ENCODE assay signal across 7 cellular contexts in the genomic region with DNA sequence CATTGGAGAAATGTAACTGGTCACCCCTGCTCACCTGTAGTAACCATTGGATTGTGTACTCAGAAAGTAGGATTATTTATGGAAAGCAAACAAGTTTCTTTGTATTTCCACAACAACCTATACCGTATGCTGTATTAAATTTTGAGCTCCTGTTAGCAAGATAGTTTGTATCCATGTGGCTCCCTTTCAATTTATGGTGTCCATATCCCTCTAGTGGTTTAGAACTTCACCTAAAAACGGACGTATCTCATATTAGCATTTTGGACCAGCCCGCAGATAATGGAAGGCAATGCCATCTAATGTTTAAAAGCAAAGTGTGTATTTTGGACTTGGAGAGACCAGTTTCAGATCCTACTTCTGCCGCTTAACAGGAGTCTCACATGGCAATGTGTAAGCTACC. TPM values are rescaled to one million over a fixed set of nuclear protein-coding genes. Genes with fewer than 3 reads are reported as not detected.
DNase-seq lines count a peak whose midpoint lies in the region; ATAC-seq, FAIRE-seq and TF ChIP-seq lines count a peak whose summit lies in the region.
"Not testable (repeated sequence)": the region's sequence is repeated elsewhere in the genome, so short reads cannot be mapped to it uniquely, and the experiment has no call there.

No MANE protein-coding gene starts in this region.

- H2AFZ ChIP-seq in K562 (ENCODE audit: low read depth, low read length); endothelial cell of umbilical vein (ENCODE audit: low read depth, low read length); HepG2 (ENCODE audit: low read length): not testable (repeated sequence)

- dilution Hi-C loops in endothelial cell of umbilical vein (cut with MboI; ENCODE audit: extremely low pct_ligation_motif_present, low sequenced_read_pairs), result not testable (repeated sequence)

- ATAC-seq in A549 (peak in 1 of 2 experiments; percentile 42; a peak in 1 of 6 replicates), SK-N-SH treated with all-trans-retinoic acid at 6 μM for 48 hours (0 out of 3 replicates have a peak, but pooled peaks have one; percentile 44), K562 (peak; percentile 66), sciatic nerve (peak; percentile 52)
- ATAC-seq in HepG2, result not testable (repeated sequence)

- WGBS in A549 (ENCODE audit: missing lambda C conversion rate), result no CpG with 5 or more reads among the region's 5 CpGs
- WGBS in K562 (ENCODE audit: insufficient coverage, low coverage, missing lambda C conversion rate), result no CpG with 5 or more reads among the region's 5 CpGs
- no CpG with 5 or more reads among the region's 5 CpGs for WGBS in HepG2 (ENCODE audit: low lambda C conversion rate)

- intact Hi-C loops in K562 (cut with micrococcal nuclease); endothelial cell of umbilical vein (cut with micrococcal nuclease); kidney (cut with DNase I); HepG2 (cut with micrococcal nuclease; ENCODE audit: unreplicated experiment); sciatic nerve (cut with DNase I): not testable (repeated sequence)

- not testable (repeated sequence) for H3K36me3 ChIP-seq in K562 (ENCODE audit: control insufficient read depth, insufficient read depth, low read length); endothelial cell of umbilical vein (ENCODE audit: control insufficient read depth in 2 of 2, extremely low read depth in 1 of 2, insufficient read depth in 2 of 2, low read length in 2 of 2); kidney (ENCODE audit: control insufficient read depth in 1 of 2, insufficient read depth in 2 of 2, low read length in 2 of 2); HepG2 (replicated peaks in 1 of 2; ENCODE audit: control insufficient read depth in 1 of 2, insufficient read depth in 2 of 2, low read length in 2 of 2)

- not testable (repeated sequence) for TF ChIP-seq RAD21 in A549 (conservative IDR thresholded peaks at IDR 0.05 in 1 of 2, IDR thresholded peaks at IDR 0.05 in 1 of 2); K562 (CRISPR knock-in tag; conservative IDR thresholded peaks at IDR 0.05 in 1 of 2, IDR thresholded peaks at IDR 0.05 in 1 of 2); HepG2 (CRISPR knock-in tag; IDR thresholded peaks at IDR 0.05)

- H4K20me1 ChIP-seq in K562 (replicated peaks; ENCODE audit: control insufficient read depth, insufficient read depth, low read length); endothelial cell of umbilical vein (replicated peaks; ENCODE audit: control insufficient read depth, extremely low read depth, insufficient read depth, low read length); HepG2 (ENCODE audit: insufficient read depth, low read length): not testable (repeated sequence)

- TF ChIP-seq EP300 in A549 (IDR thresholded peaks at IDR 0.05); K562 (IDR thresholded peaks at IDR 0.05; ENCODE audit: low read length); HepG2 (IDR thresholded peaks at IDR 0.05; ENCODE audit: low read depth in 2 of 2, low read length in 2 of 2); HepG2 (CRISPR knock-in tag; IDR thresholded peaks at IDR 0.05; ENCODE audit: borderline replicate concordance): not testable (repeated sequence)

- H3K9me3 ChIP-seq in A549; K562 (replicated peaks; ENCODE audit: control insufficient read depth, insufficient read depth, low read depth, low read length); endothelial cell of umbilical vein (replicated peaks; ENCODE audit: control insufficient read depth, insufficient read depth, low read length); kidney (ENCODE audit: control insufficient read depth in 1 of 2, low read length in 2 of 2); HepG2 (ENCODE audit: low read length): not testable (repeated sequence)

- DNase-seq in A549 (ENCODE audit: low read depth in 1 of 2, low spot score in 1 of 2); K562 (ENCODE audit: extremely low read depth in 1 of 4, low spot score in 3 of 4); endothelial cell of umbilical vein (ENCODE audit: low read depth, low spot score); kidney; HepG2 (ENCODE audit: low spot score); sciatic nerve (ENCODE audit: low spot score): not testable (repeated sequence)

- not testable (repeated sequence) for H3K9me1 ChIP-seq in K562 (ENCODE audit: control insufficient read depth, insufficient read depth, low read length); endothelial cell of umbilical vein (replicated peaks; ENCODE audit: control insufficient read depth, extremely low read depth, insufficient read depth, low read length)

- CTCF ChIA-PET in A549 (lab: Yijun Ruan, JAX); K562 (lab: Yijun Ruan, JAX; ENCODE audit: low intra/inter-chr PET ratio); endothelial cell of umbilical vein (lab: Charles Lee); HepG2 (lab: Yijun Ruan, JAX; ENCODE audit: low intra/inter-chr PET ratio, low total read pairs): not testable (repeated sequence)

- POLR2A ChIA-PET in A549 (lab: Yijun Ruan, JAX); K562 (lab: Yijun Ruan, JAX); endothelial cell of umbilical vein (lab: Charles Lee); HepG2 (lab: Yijun Ruan, JAX): not testable (repeated sequence)

- not testable (repeated sequence) for H3K4me1 ChIP-seq in A549; K562 (replicated peaks in 1 of 2; ENCODE audit: control insufficient read depth in 2 of 2, insufficient read depth in 2 of 2, low read length in 2 of 2); endothelial cell of umbilical vein (ENCODE audit: control insufficient read depth, extremely low read depth, insufficient read depth, low read length); kidney (ENCODE audit: control insufficient read depth in 1 of 2, insufficient read depth in 1 of 2, low read depth in 1 of 2, low read length in 2 of 2); HepG2 (ENCODE audit: insufficient read depth, low read length)

- in situ Hi-C loops in K562 (cut with MboI); HepG2 (cut with HindIII; ENCODE audit: extremely low pct_ligation_motif_present, low pct_unique_long_range_greater_than_20kb): not testable (repeated sequence)

- TF ChIP-seq POLR2A in A549 (IDR thresholded peaks at IDR 0.05; ENCODE audit: low read length); K562 (conservative IDR thresholded peaks at IDR 0.05); endothelial cell of umbilical vein (IDR thresholded peaks at IDR 0.05; ENCODE audit: low read depth, low read length); HepG2 (IDR thresholded peaks at IDR 0.05; ENCODE audit: insufficient read depth in 1 of 2, low read depth in 2 of 2, low read length in 2 of 2): not testable (repeated sequence)

- H3K27ac ChIP-seq in A549; K562 (ENCODE audit: extremely low read depth, low read depth, low read length); endothelial cell of umbilical vein (ENCODE audit: insufficient read depth, low read depth, low read length); kidney (ENCODE audit: low read depth in 2 of 2, low read length in 2 of 2); HepG2 (ENCODE audit: extremely low read length, insufficient read depth, low read length): not testable (repeated sequence)

- not testable (repeated sequence) for H3K9ac ChIP-seq in K562 (ENCODE audit: insufficient read depth in 1 of 2, low read depth in 2 of 2, low read length in 2 of 2); endothelial cell of umbilical vein (replicated peaks; ENCODE audit: extremely low read depth, insufficient read depth, low read length); kidney (ENCODE audit: low read length in 2 of 2); HepG2 (ENCODE audit: insufficient read depth, low read depth, low read length)

- H3K4me3 ChIP-seq in A549; K562; endothelial cell of umbilical vein (replicated peaks in 1 of 3; ENCODE audit: insufficient read depth in 1 of 3, low read depth in 1 of 3, low read length in 3 of 3); kidney (ENCODE audit: low read length in 2 of 2); HepG2 (replicated peaks in 1 of 3; ENCODE audit: insufficient read depth in 1 of 3, low read depth in 2 of 3, low read length in 3 of 3): not testable (repeated sequence)

- not testable (repeated sequence) for H3K79me2 ChIP-seq in K562 (ENCODE audit: control insufficient read depth, insufficient read depth, low read length); endothelial cell of umbilical vein (ENCODE audit: control insufficient read depth, insufficient read depth, low read length); HepG2 (ENCODE audit: insufficient read depth, low read length)

- peak; percentile 51 for FAIRE-seq in A549 (lab: Jason Lieb, UNC)
- not testable (repeated sequence) for FAIRE-seq in K562 (lab: Jason Lieb, UNC)
- FAIRE-seq in endothelial cell of umbilical vein (lab: Jason Lieb, UNC), result peak; percentile 44
- peak; percentile 27 for FAIRE-seq in kidney (lab: Jason Lieb, UNC)
- FAIRE-seq in HepG2 (lab: Jason Lieb, UNC), result peak; percentile 59

- not testable (repeated sequence) for H3K27me3 ChIP-seq in K562 (ENCODE audit: control insufficient read depth in 2 of 2, insufficient read depth in 2 of 2, low read length in 2 of 2); endothelial cell of umbilical vein (ENCODE audit: control insufficient read depth in 2 of 2, insufficient read depth in 2 of 2, low read length in 2 of 2); HepG2 (ENCODE audit: control insufficient read depth in 1 of 2, insufficient read depth in 2 of 2, low read length in 2 of 2)

- not testable (repeated sequence) for BruUV-seq in K562 (replicated peaks; lab: Mats Ljungman, UMichigan); endothelial cell of umbilical vein (replicated peaks; lab: Mats Ljungman, UMichigan); HepG2 (replicated peaks; lab: Mats Ljungman, UMichigan)

- not testable (repeated sequence) for TF ChIP-seq CTCF in A549 (IDR thresholded peaks at IDR 0.05); K562 (IDR thresholded peaks at IDR 0.05 in 2 of 3, conservative IDR thresholded peaks at IDR 0.05 in 1 of 3; ENCODE audit: insufficient read depth in 2 of 3, low read depth in 1 of 3, low read length in 3 of 3); endothelial cell of umbilical vein (IDR thresholded peaks at IDR 0.05; ENCODE audit: extremely low read depth in 1 of 2, insufficient read depth in 1 of 2, low read depth in 1 of 2, low read length in 2 of 2); kidney (IDR thresholded peaks at IDR 0.05; ENCODE audit: borderline replicate concordance, extremely low read depth, insufficient read depth); HepG2 (CRISPR knock-in tag; IDR thresholded peaks at IDR 0.05)

- not testable (repeated sequence) for H3K4me2 ChIP-seq in A549; K562 (ENCODE audit: insufficient read depth, low read length); endothelial cell of umbilical vein (ENCODE audit: insufficient read depth, low read length); HepG2 (ENCODE audit: low read depth, low read length)

RNA-seq across cellular contexts. Expression of gene USP51, which starts 17.4 kb away (rescaled TPM):
- polyA plus RNA-seq in A549 (2011; rRNA removed) (0.72 and 1.4 TPM in 2 replicates), A549 (2017; fragmentation: RNase III; extraction: RNeasy Plus Mini Kit Qiagen cat#74134 plus additional on column Dnase treatment) (0.45 to 0.68 TPM (median 0.67 TPM) in 3 replicates), K562 (2011; rRNA removed) (3.0 and 3.5 TPM in 2 replicates), K562 (2014; fragmentation: Illumina TruSeq; extraction: Trizol) (1.1 and 1.6 TPM in 2 replicates), K562 (2014; fragmentation: Nextera tagmentation; extraction: Ambion mirVana) (under 1 TPM; 0.59 to 0.96 TPM), K562 (2014; rRNA removed) (0.77 and 0.93 TPM in 2 replicates), endothelial cell of umbilical vein (0.86 and 0.94 TPM in 2 replicates), kidney (ENCODE audit: insufficient read depth, low read depth, low replicate concordance) (3.4 TPM), HepG2 (2011; rRNA removed) (not detected in 2 replicates)
- 0.29 and 0.36 TPM in 2 replicates for polyA plus RNA-seq in A549 (2012; cell fraction: cytosol; rRNA removed)
- polyA plus RNA-seq in A549 (2012; cell fraction: nucleus; rRNA removed), result 0.27 and 0.34 TPM in 2 replicates
- 2.4 and 2.6 TPM in 2 replicates for polyA minus RNA-seq in A549 (2011; rRNA and poly(A)+ RNA removed)
- 4.2 and 4.7 TPM in 2 replicates for total RNA-seq in K562 (2011; cell fraction: chromatin; rRNA removed; ENCODE audit: low replicate concordance)
- total RNA-seq in K562 (2011; cell fraction: nucleolus; rRNA removed), result 3.0 and 3.3 TPM in 2 replicates
- 2.7 and 3.5 TPM in 2 replicates for total RNA-seq in K562 (2011; cell fraction: nucleoplasm; rRNA removed)
- total RNA-seq in K562 (2014; rRNA removed) (0.95 and 1.2 TPM in 2 replicates), K562 (2014; rRNA removed; fragmentation: Illumina TruSeq; extraction: Trizol) (1.3 and 1.6 TPM in 2 replicates), K562 (2015; rRNA removed; fragmentation: Illumina TruSeq; extraction: Trizol) (3.8 and 3.9 TPM in 2 replicates), K562 (2021) (1.8 and 2.0 TPM in 2 replicates), endothelial cell of umbilical vein (0.77 and 0.97 TPM in 2 replicates), kidney (4.6 TPM), HepG2 (2016; rRNA removed; fragmentation: Illumina TruSeq; extraction: Trizol) (not detected in 2 replicates), sciatic nerve (3.6 TPM)
- 2.3 and 2.7 TPM in 2 replicates for polyA plus RNA-seq in K562 (2011; cell fraction: cytosol; rRNA removed)
- polyA plus RNA-seq in K562 (2011; cell fraction: nucleus; rRNA removed), result 2.8 and 3.2 TPM in 2 replicates
- 1.7 and 1.9 TPM in 2 replicates for polyA plus RNA-seq in K562 (2012)
- 7.0 and 8.2 TPM in 2 replicates for polyA minus RNA-seq in K562 (2011; rRNA and poly(A)+ RNA removed)
- 1.9 and 3.8 TPM in 2 replicates for polyA minus RNA-seq in K562 (2011; cell fraction: cytosol; rRNA and poly(A)+ RNA removed)
- 2.6 and 6.3 TPM in 2 replicates for polyA minus RNA-seq in K562 (2011; cell fraction: nucleus; rRNA and poly(A)+ RNA removed)
- 0.48 TPM in 2 replicates for polyA plus RNA-seq in endothelial cell of umbilical vein (2011; cell fraction: cytosol; rRNA removed)
- 0.54 and 0.63 TPM in 2 replicates for polyA plus RNA-seq in endothelial cell of umbilical vein (2011; cell fraction: nucleus; rRNA removed)
- 0.33 and 0.41 TPM in 2 replicates for polyA plus RNA-seq in endothelial cell of umbilical vein (2012)
- polyA minus RNA-seq in endothelial cell of umbilical vein, result 5.2 and 6.6 TPM in 2 replicates
- not detected for polyA minus RNA-seq in endothelial cell of umbilical vein (2011; cell fraction: cytosol; rRNA and poly(A)+ RNA removed)
- polyA minus RNA-seq in endothelial cell of umbilical vein (2011; cell fraction: nucleus; rRNA and poly(A)+ RNA removed), result 1.6 and 3.8 TPM in 2 replicates
- not detected in 2 replicates for total RNA-seq in HepG2 (2016; cell fraction: cytosol; rRNA removed; fragmentation: Illumina TruSeq; extraction: Trizol; ENCODE audit: low read depth)
- not detected in 2 replicates for total RNA-seq in HepG2 (2016; cell fraction: insoluble cytoplasmic fraction; rRNA removed; fragmentation: Illumina TruSeq; extraction: Trizol)
- total RNA-seq in HepG2 (2016; cell fraction: membrane; rRNA removed; fragmentation: Illumina TruSeq; extraction: Trizol), result not detected in 2 replicates
- total RNA-seq in HepG2 (2016; cell fraction: nucleus; rRNA removed; fragmentation: Illumina TruSeq; extraction: Trizol), result not detected in 2 replicates
- not detected in 2 replicates for polyA plus RNA-seq in HepG2 (2011; cell fraction: cytosol; rRNA removed)
- not detected in 2 replicates for polyA plus RNA-seq in HepG2 (2011; cell fraction: nucleus; rRNA removed)
- polyA plus RNA-seq in HepG2 (2012), result not detected in 2 replicates
- polyA plus RNA-seq in HepG2 (2016; cell fraction: cytosol; fragmentation: Illumina TruSeq; extraction: Trizol; ENCODE audit: low read depth), result not detected in 2 replicates
- not detected in 2 replicates for polyA plus RNA-seq in HepG2 (2016; cell fraction: insoluble cytoplasmic fraction; fragmentation: Illumina TruSeq; extraction: Trizol; ENCODE audit: low read depth)
- not detected in 2 replicates for polyA plus RNA-seq in HepG2 (2016; cell fraction: membrane; fragmentation: Illumina TruSeq; extraction: Trizol; ENCODE audit: low read depth)
- polyA plus RNA-seq in HepG2 (2016; cell fraction: nucleus; fragmentation: Illumina TruSeq; extraction: Trizol; ENCODE audit: insufficient read depth, low read depth), result not detected in 2 replicates
- not detected in 2 replicates for polyA minus RNA-seq in HepG2 (2011; rRNA and poly(A)+ RNA removed; ENCODE audit: low replicate concordance)
- not detected in 2 replicates for polyA minus RNA-seq in HepG2 (2011; cell fraction: cytosol; rRNA and poly(A)+ RNA removed)
- polyA minus RNA-seq in HepG2 (2011; cell fraction: nucleus; rRNA and poly(A)+ RNA removed), result not detected in 2 replicates

RNA-seq across cellular contexts. Expression of gene MAGEH1, which starts 55.1 kb away (rescaled TPM):
- polyA plus RNA-seq in A549 (2011; rRNA removed), result 10.4 and 12.3 TPM in 2 replicates
- 6.5 and 7.5 TPM in 2 replicates for polyA plus RNA-seq in A549 (2012; cell fraction: cytosol; rRNA removed)
- 6.2 and 11.6 TPM in 2 replicates for polyA plus RNA-seq in A549 (2012; cell fraction: nucleus; rRNA removed)
- polyA plus RNA-seq in A549 (2017; fragmentation: RNase III; extraction: RNeasy Plus Mini Kit Qiagen cat#74134 plus additional on column Dnase treatment), result 6.1 to 8.8 TPM (median 7.0 TPM) in 3 replicates
- 2.4 and 4.8 TPM in 2 replicates for polyA minus RNA-seq in A549 (2011; rRNA and poly(A)+ RNA removed)
- 8.6 and 9.0 TPM in 2 replicates for total RNA-seq in K562 (2011; cell fraction: chromatin; rRNA removed; ENCODE audit: low replicate concordance)
- 14.0 and 14.3 TPM in 2 replicates for total RNA-seq in K562 (2011; cell fraction: nucleolus; rRNA removed)
- 14.8 and 15.0 TPM in 2 replicates for total RNA-seq in K562 (2011; cell fraction: nucleoplasm; rRNA removed)
- total RNA-seq in K562 (2014; rRNA removed), result 9.2 and 13.6 TPM in 2 replicates
- 8.8 TPM in 2 replicates for total RNA-seq in K562 (2014; rRNA removed; fragmentation: Illumina TruSeq; extraction: Trizol)
- 8.6 and 9.6 TPM in 2 replicates for total RNA-seq in K562 (2015; rRNA removed; fragmentation: Illumina TruSeq; extraction: Trizol)
- 7.3 and 7.5 TPM in 2 replicates for total RNA-seq in K562 (2021)
- 11.2 and 13.5 TPM in 2 replicates for polyA plus RNA-seq in K562 (2011; rRNA removed)
- polyA plus RNA-seq in K562 (2011; cell fraction: cytosol; rRNA removed), result 11.5 and 13.7 TPM in 2 replicates
- polyA plus RNA-seq in K562 (2011; cell fraction: nucleus; rRNA removed), result 6.2 and 12.0 TPM in 2 replicates
- polyA plus RNA-seq in K562 (2012), result 9.1 and 13.3 TPM in 2 replicates
- 9.0 and 9.4 TPM in 2 replicates for polyA plus RNA-seq in K562 (2014; fragmentation: Illumina TruSeq; extraction: Trizol)
- 1 to 10 TPM; 3.7 to 4.1 TPM for polyA plus RNA-seq in K562 (2014; fragmentation: Nextera tagmentation; extraction: Ambion mirVana)
- polyA plus RNA-seq in K562 (2014; rRNA removed), result 12.9 and 14.9 TPM in 2 replicates
- 3.4 and 4.3 TPM in 2 replicates for polyA minus RNA-seq in K562 (2011; rRNA and poly(A)+ RNA removed)
- 2.1 and 2.4 TPM in 2 replicates for polyA minus RNA-seq in K562 (2011; cell fraction: cytosol; rRNA and poly(A)+ RNA removed)
- 1.5 and 3.7 TPM in 2 replicates for polyA minus RNA-seq in K562 (2011; cell fraction: nucleus; rRNA and poly(A)+ RNA removed)
- total RNA-seq in endothelial cell of umbilical vein, result 15.1 and 15.8 TPM in 2 replicates
- polyA plus RNA-seq in endothelial cell of umbilical vein, result 31.8 and 32.2 TPM in 2 replicates
- polyA plus RNA-seq in endothelial cell of umbilical vein (2011; cell fraction: cytosol; rRNA removed), result 23.8 and 28.4 TPM in 2 replicates
- 11.1 and 14.5 TPM in 2 replicates for polyA plus RNA-seq in endothelial cell of umbilical vein (2011; cell fraction: nucleus; rRNA removed)
- 15.9 and 19.7 TPM in 2 replicates for polyA plus RNA-seq in endothelial cell of umbilical vein (2012)
- 13.9 and 17.7 TPM in 2 replicates for polyA minus RNA-seq in endothelial cell of umbilical vein
- not detected for polyA minus RNA-seq in endothelial cell of umbilical vein (2011; cell fraction: cytosol; rRNA and poly(A)+ RNA removed)
- polyA minus RNA-seq in endothelial cell of umbilical vein (2011; cell fraction: nucleus; rRNA and poly(A)+ RNA removed), result 2.4 and 3.4 TPM in 2 replicates
- total RNA-seq in kidney, result 23.7 TPM
- 47.3 TPM for polyA plus RNA-seq in kidney (ENCODE audit: insufficient read depth, low read depth, low replicate concordance)
- total RNA-seq in HepG2 (2016; rRNA removed; fragmentation: Illumina TruSeq; extraction: Trizol), result 3.0 and 5.0 TPM in 2 replicates
- 0.40 and 0.79 TPM in 2 replicates for total RNA-seq in HepG2 (2016; cell fraction: cytosol; rRNA removed; fragmentation: Illumina TruSeq; extraction: Trizol; ENCODE audit: low read depth)
- total RNA-seq in HepG2 (2016; cell fraction: insoluble cytoplasmic fraction; rRNA removed; fragmentation: Illumina TruSeq; extraction: Trizol), result 4.2 and 6.3 TPM in 2 replicates
- total RNA-seq in HepG2 (2016; cell fraction: membrane; rRNA removed; fragmentation: Illumina TruSeq; extraction: Trizol), result 1.0 and 1.5 TPM in 2 replicates
- 4.5 and 4.6 TPM in 2 replicates for total RNA-seq in HepG2 (2016; cell fraction: nucleus; rRNA removed; fragmentation: Illumina TruSeq; extraction: Trizol)
- 3.6 and 3.8 TPM in 2 replicates for polyA plus RNA-seq in HepG2 (2011; rRNA removed)
- polyA plus RNA-seq in HepG2 (2011; cell fraction: cytosol; rRNA removed), result 3.6 and 3.8 TPM in 2 replicates
- polyA plus RNA-seq in HepG2 (2011; cell fraction: nucleus; rRNA removed), result 0.82 and 1.1 TPM in 2 replicates
- polyA plus RNA-seq in HepG2 (2012), result 2.7 and 3.3 TPM in 2 replicates
- polyA plus RNA-seq in HepG2 (2016; cell fraction: cytosol; fragmentation: Illumina TruSeq; extraction: Trizol; ENCODE audit: low read depth), result 0.50 and 0.55 TPM in 2 replicates
- 3.4 and 3.6 TPM in 2 replicates for polyA plus RNA-seq in HepG2 (2016; cell fraction: insoluble cytoplasmic fraction; fragmentation: Illumina TruSeq; extraction: Trizol; ENCODE audit: low read depth)
- 0.80 and 0.92 TPM in 2 replicates for polyA plus RNA-seq in HepG2 (2016; cell fraction: membrane; fragmentation: Illumina TruSeq; extraction: Trizol; ENCODE audit: low read depth)
- polyA plus RNA-seq in HepG2 (2016; cell fraction: nucleus; fragmentation: Illumina TruSeq; extraction: Trizol; ENCODE audit: insufficient read depth, low read depth), result 6.1 and 9.2 TPM in 2 replicates
- 1.5 TPM in 1 of 2 replicates, not detected in the other for polyA minus RNA-seq in HepG2 (2011; rRNA and poly(A)+ RNA removed; ENCODE audit: low replicate concordance)
- 1.1 and 1.7 TPM in 2 replicates for polyA minus RNA-seq in HepG2 (2011; cell fraction: cytosol; rRNA and poly(A)+ RNA removed)
- polyA minus RNA-seq in HepG2 (2011; cell fraction: nucleus; rRNA and poly(A)+ RNA removed), result 1.0 TPM in 1 of 2 replicates, not detected in the other
- total RNA-seq in sciatic nerve, result 37.0 TPM
